9 cellular contexts compared by ENCODE assay signal in the genomic region with DNA sequence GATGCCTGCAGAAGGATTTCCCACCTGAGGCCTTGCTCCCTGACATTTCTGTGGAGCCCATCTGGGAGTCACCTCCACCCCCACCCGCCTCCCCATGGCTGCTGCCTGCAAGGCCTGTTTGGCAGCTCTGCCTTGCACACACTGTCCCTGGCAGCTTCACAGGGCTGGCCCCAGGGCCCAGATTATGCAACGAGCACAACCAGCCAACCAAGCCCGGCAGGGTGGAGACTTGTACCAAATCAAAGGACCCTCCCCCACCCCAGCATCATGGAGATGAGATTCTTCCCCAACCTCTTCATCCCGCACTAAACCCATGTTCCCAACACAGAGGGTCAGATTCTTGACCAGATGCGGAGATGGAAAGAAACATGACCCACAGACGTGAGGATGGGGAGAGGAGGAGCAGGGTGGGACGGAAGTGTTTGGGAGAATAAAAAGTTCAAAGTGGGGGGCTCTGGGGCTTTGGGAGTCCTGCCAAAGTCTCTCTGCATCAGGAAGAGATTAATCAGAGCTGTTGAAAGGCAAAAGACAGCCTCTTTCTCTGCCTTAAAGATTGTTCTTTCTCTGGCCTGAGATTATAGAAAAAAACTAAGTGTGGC. TPM values are rescaled to one million over a fixed set of nuclear protein-coding genes. Genes with fewer than 3 reads are reported as not detected.
DNase-seq lines count a peak whose midpoint lies in the region; ATAC-seq, FAIRE-seq and TF ChIP-seq lines count a peak whose summit lies in the region.
"Had no signal": no experiment of that assay in that cellular context is flagged by ENCODE, and none has a peak within 500 bp of the region (broad histone marks: within the 10 kb centered on the region; RNA-seq: fewer than 3 reads in every experiment).

No MANE protein-coding gene starts in this region.

- no peak for ATAC-seq in GM21526 (IDR thresholded peaks at IDR 0.05; ENCODE audit: low FRiP score, unreplicated experiment)
- no peak for ATAC-seq in GM18502 (IDR thresholded peaks at IDR 0.05; ENCODE audit: poor library complexity, unreplicated experiment)

- H3K27ac ChIP-seq in C4-2B (peak overlapping the region; percentile 100), cingulate gyrus (ENCODE audit: low read depth, low read length) (peak overlapping the region; percentile 99)
- H3K27ac ChIP-seq: KMS-11 had no signal

- no peak for FAIRE-seq in GM12891 (lab: Jason Lieb, UNC)

- DNase-seq in LNCaP clone FGC (ENCODE audit: low read depth) (peak; percentile 95), medulla oblongata (ENCODE audit: extremely low spot score) (peak; percentile 93), ureter (ENCODE audit: low spot score) (peak; percentile 97), GM12891 (ENCODE audit: insufficient read length, low spot score) (no peak)

- peak overlapping the region; percentile 94 for H3K4me3 ChIP-seq in LNCaP clone FGC (ENCODE audit: low read depth, low read length)

- TF ChIP-seq CTCF in C4-2B (conservative IDR thresholded peaks at IDR 0.05) (no peak), LNCaP clone FGC (IDR thresholded peaks at IDR 0.05; ENCODE audit: control insufficient read depth, extremely low read depth, insufficient read depth) (no peak)

- TF ChIP-seq POLR2A in GM12891 (IDR thresholded peaks at IDR 0.05; ENCODE audit: low read depth, low read length), result no peak

TF ChIP-seq in GM12891, 5 proteins besides CTCF, POLR2A, EP300 and RAD21:
- TF ChIP-seq TAF1 (IDR thresholded peaks at IDR 0.05; ENCODE audit: low read depth, low read length), result no peak
- no peak for TF ChIP-seq POU2F2 (IDR thresholded peaks at IDR 0.05; ENCODE audit: low read depth, low read length)
- TF ChIP-seq SPI1 (IDR thresholded peaks at IDR 0.05; ENCODE audit: low read depth, low read length), result no peak
- TF ChIP-seq POLR2AphosphoS5 (IDR thresholded peaks at IDR 0.05; ENCODE audit: low read depth, low read length), result no peak
- TF ChIP-seq PAX5 (IDR thresholded peaks at IDR 0.05; ENCODE audit: insufficient read depth, low read length, severe bottlenecking), result no peak

RNA-seq across cellular contexts. Expression of gene SMARCD2, which starts 3.8 kb away (rescaled TPM):
- total RNA-seq in ureter, result 90.6 TPM
- polyA plus RNA-seq in GM12891 (2012; ENCODE audit: low read depth, missing spikeins), result 56.0 TPM

RNA-seq across cellular contexts. Expression of gene FTSJ3, which starts 11.2 kb away (rescaled TPM):
- 56.7 TPM for total RNA-seq in ureter
- 27.1 TPM for polyA plus RNA-seq in GM12891 (2012; ENCODE audit: low read depth, missing spikeins)

RNA-seq across cellular contexts. Expression of gene PSMC5, which starts 11.5 kb away (rescaled TPM):
- 121 TPM for total RNA-seq in ureter
- 125 TPM for polyA plus RNA-seq in GM12891 (2012; ENCODE audit: low read depth, missing spikeins)

RNA-seq across cellular contexts. Expression of gene CSH2, which starts 34.8 kb away (rescaled TPM):
- total RNA-seq in ureter, result not detected
- polyA plus RNA-seq in GM12891 (2012; ENCODE audit: low read depth, missing spikeins), result not detected

RNA-seq across cellular contexts. Expression of gene GH2, which starts 43.1 kb away (rescaled TPM):
- total RNA-seq in ureter, result not detected
- not detected for polyA plus RNA-seq in GM12891 (2012; ENCODE audit: low read depth, missing spikeins)
